ENCODE assay signal across 10 cellular contexts in genomic region chr9:132381966-132382541, GRCh38. TPM values are rescaled to one million over a fixed set of nuclear protein-coding genes. Genes with fewer than 3 reads are reported as not detected.
DNase-seq lines count a peak whose midpoint lies in the region; ATAC-seq and TF ChIP-seq lines count a peak whose summit lies in the region.
"Had no signal": no experiment of that assay in that cellular context is flagged by ENCODE, and none has a peak within 500 bp of the region (broad histone marks: within the 10 kb centered on the region; RNA-seq: fewer than 3 reads in every experiment).

No MANE protein-coding gene starts in this region.

- no peak for DNase-seq in activated naive CD4-positive, alpha-beta T cell treated with anti-CD3 and anti-CD28 coated beads, Interleukin-2, amount 10 ng/mL, durations not matched to agents 7 days and 5 days
- no peak for DNase-seq in activated naive CD4-positive, alpha-beta T cell treated with anti-CD3 and anti-CD28 coated beads, Interleukin-2, amount 50 U/mL, for 72 hours (ENCODE audit: low spot score in 2 of 2)
- DNase-seq in SIG-M5 (lab: John Stamatoyannopoulos, UW) (peak; percentile 51), transverse colon (no peak), DMS79 (lab: John Stamatoyannopoulos, UW) (no peak), SJCRH30 (no peak), NCI-H226 (no peak)
- DNase-seq: amniotic stem cell, NCI-H2171 treated with DMSO at 0.1 percent for 48 hours had no signal

- no peak for TF ChIP-seq CTCF in transverse colon (IDR thresholded peaks at IDR 0.05)

- H3K27me3 ChIP-seq in transverse colon (no peaks in the 10 kb centered on the region), SJCRH30 (no peaks in the 10 kb centered on the region)

- peaks cover 31% of the 10 kb centered on the region for H3K4me1 Mint-ChIP-seq in activated naive CD4-positive, alpha-beta T cell treated with anti-CD3 and anti-CD28 coated beads, Interleukin-2, amount 10 ng/mL, durations not matched to agents 7 days and 5 days

- H3K27me3 Mint-ChIP-seq in activated naive CD4-positive, alpha-beta T cell treated with anti-CD3 and anti-CD28 coated beads, Interleukin-2, amount 10 ng/mL, durations not matched to agents 7 days and 5 days: no peaks in the 10 kb centered on the region

- intact Hi-C loops in transverse colon (cut with DNase I; ENCODE audit: low total_unique reads): no loop called here

- H3K4me1 ChIP-seq in transverse colon: no peaks in the 10 kb centered on the region
- H3K4me1 ChIP-seq in SJCRH30: no peaks in the 10 kb centered on the region

- H3K9me3 ChIP-seq in transverse colon (no peaks in the 10 kb centered on the region), SJCRH30 (replicated peaks) (no peaks in the 10 kb centered on the region)

- ATAC-seq in activated naive CD4-positive, alpha-beta T cell treated with anti-CD3 and anti-CD28 coated beads, Interleukin-2, amount 50 U/mL, for 72 hours: no peak
- ATAC-seq in HG02973 (IDR thresholded peaks at IDR 0.05; ENCODE audit: unreplicated experiment): peak; percentile 71

- peaks cover 50% of the 10 kb centered on the region for H3K36me3 Mint-ChIP-seq in activated naive CD4-positive, alpha-beta T cell treated with anti-CD3 and anti-CD28 coated beads, Interleukin-2, amount 10 ng/mL, durations not matched to agents 7 days and 5 days
- peaks cover 7 to 20% of the 10 kb centered on the region in 2 donors for H3K36me3 Mint-ChIP-seq in activated naive CD4-positive, alpha-beta T cell treated with anti-CD3 and anti-CD28 coated beads, Interleukin-2, amount 50 U/mL, for 72 hours

- in situ Hi-C loops in transverse colon (cut with MboI; ENCODE audit: low pct_ligation_motif_present in 1 of 4, low pct_unique_long_range_greater_than_20kb in 1 of 4, low sequenced_read_pairs in 3 of 4): no loop called here

- TF ChIP-seq EP300 in transverse colon (IDR thresholded peaks at IDR 0.05; ENCODE audit: low read depth): no peak

- H3K9me3 Mint-ChIP-seq in activated naive CD4-positive, alpha-beta T cell treated with anti-CD3 and anti-CD28 coated beads, Interleukin-2, amount 10 ng/mL, durations not matched to agents 7 days and 5 days: no peaks in the 10 kb centered on the region
- no peaks in the 10 kb centered on the region for H3K9me3 Mint-ChIP-seq in activated naive CD4-positive, alpha-beta T cell treated with anti-CD3 and anti-CD28 coated beads, Interleukin-2, amount 50 U/mL, for 72 hours

- H3K27ac ChIP-seq in transverse colon (peak overlapping the region in 3 of 4 donors; percentile 11 to 46 (median 37)), SJCRH30 (no peak overlapping the region)

- no peak for TF ChIP-seq POLR2A in transverse colon (IDR thresholded peaks at IDR 0.05)

- CTCF ChIA-PET in activated naive CD4-positive, alpha-beta T cell treated with anti-CD3 and anti-CD28 coated beads, Interleukin-2, amount 10 ng/mL, durations not matched to agents 7 days and 5 days (lab: Charles Lee): interaction anchor here (0.7 kb wide), 1 partner anchor 39 kb away, joined by 3 read pairs; no protein-coding TSS in a partner anchor

- H3K27ac Mint-ChIP-seq in activated naive CD4-positive, alpha-beta T cell treated with anti-CD3 and anti-CD28 coated beads, Interleukin-2, amount 10 ng/mL, durations not matched to agents 7 days and 5 days: peak overlapping the region; percentile 63
- peak overlapping the region in 1 of 2 donors; percentile 70 for H3K27ac Mint-ChIP-seq in activated naive CD4-positive, alpha-beta T cell treated with anti-CD3 and anti-CD28 coated beads, Interleukin-2, amount 50 U/mL, for 72 hours

- no peak overlapping the region for H3K4me3 ChIP-seq in transverse colon
- no peak overlapping the region for H3K4me3 ChIP-seq in SJCRH30

- no peak overlapping the region for H3K4me3 Mint-ChIP-seq in activated naive CD4-positive, alpha-beta T cell treated with anti-CD3 and anti-CD28 coated beads, Interleukin-2, amount 10 ng/mL, durations not matched to agents 7 days and 5 days

- H3K36me3 ChIP-seq in transverse colon (peaks cover 0 to 15% (median 5%) of the 10 kb centered on the region in 4 donors), SJCRH30 (peaks cover 64% of the 10 kb centered on the region)

- WGBS in transverse colon (ENCODE audit: low coverage in 1 of 2), 2 donors: 79 to 81% methylated on average over 6 to 9 of the region's 9 CpGs

RNA-seq across cellular contexts. Expression of gene TTF1, which starts 24.6 kb away (rescaled TPM):
- total RNA-seq in activated naive CD4-positive, alpha-beta T cell treated with anti-CD3 and anti-CD28 coated beads, Interleukin-2, amount 50 U/mL, for 72 hours: 10 to 100 TPM; 33.0 to 36.0 TPM
- total RNA-seq in transverse colon: 10 to 100 TPM in 2 of 4 donors, 1 to 10 TPM in 2; 6.4 to 14.2 (median 9.4) TPM
- total RNA-seq in SJCRH30 (2014; rRNA removed; shearing (Covaris generic)): 20.3 and 25.9 TPM in 2 replicates

RNA-seq across cellular contexts. Expression of gene SETX, which starts 27.3 kb away (rescaled TPM):
- 10 to 100 TPM; 43.1 to 45.0 TPM for total RNA-seq in activated naive CD4-positive, alpha-beta T cell treated with anti-CD3 and anti-CD28 coated beads, Interleukin-2, amount 50 U/mL, for 72 hours
- total RNA-seq in transverse colon: 10 to 100 TPM; 27.7 to 70.5 (median 48.5) TPM
- total RNA-seq in SJCRH30 (2014; rRNA removed; shearing (Covaris generic)): 44.7 and 51.7 TPM in 2 replicates

RNA-seq across cellular contexts. Expression of gene CFAP77, which starts 28.0 kb away (rescaled TPM):
- not detected for total RNA-seq in activated naive CD4-positive, alpha-beta T cell treated with anti-CD3 and anti-CD28 coated beads, Interleukin-2, amount 50 U/mL, for 72 hours
- not detected for total RNA-seq in transverse colon
- total RNA-seq in SJCRH30 (2014; rRNA removed; shearing (Covaris generic)): not detected in 2 replicates
